Comparison of ENCODE assay signal across 8 cellular contexts in genomic region chr10:101287922-101288638, GRCh38. TPM values are rescaled to one million over a fixed set of nuclear protein-coding genes. Genes with fewer than 3 reads are reported as not detected.
DNase-seq lines count a peak whose midpoint lies in the region; ATAC-seq and TF ChIP-seq lines count a peak whose summit lies in the region.

No MANE protein-coding gene starts in this region.

- H3K27me3 ChIP-seq in Caco-2 (replicated peaks; ENCODE audit: control insufficient read depth, insufficient read depth, low read length): peaks cover 2% of the 10 kb centered on the region; the same call in 1 of the 2 replicates
- H3K27me3 ChIP-seq in kidney epithelial cell (ENCODE audit: control insufficient read depth, insufficient read depth, low read length): peaks cover 80% of the 10 kb centered on the region

- in situ Hi-C loops in KBM-7 (cut with MboI; ENCODE audit: low pct_unique_long_range_greater_than_20kb, low sequenced_read_pairs): loop anchor here (25.0 kb wide), 1 partner anchor 274 kb away; no protein-coding TSS in a partner anchor

- no peaks in the 10 kb centered on the region for H3K36me3 ChIP-seq in Caco-2 (ENCODE audit: control insufficient read depth, insufficient read depth, low read length)
- H3K36me3 ChIP-seq in kidney epithelial cell (ENCODE audit: control insufficient read depth, insufficient read depth, low read length): no peaks in the 10 kb centered on the region

- H3K4me1 Mint-ChIP-seq in Caco-2 (ENCODE audit: low read depth, unreplicated experiment) (no peaks in the 10 kb centered on the region), WTC11 (peaks cover 64% of the 10 kb centered on the region)

- BruUV-seq in Caco-2 (replicated peaks; lab: Mats Ljungman, UMichigan): no TSS peak

- POLR2A ChIA-PET in Caco-2 (lab: Charles Lee): no interaction called here
- POLR2A ChIA-PET in WTC11 (lab: Charles Lee): no interaction called here

- no peak overlapping the region for H3K4me3 ChIP-seq in Caco-2 (ENCODE audit: low read depth, low read length)
- H3K4me3 ChIP-seq in kidney epithelial cell (ENCODE audit: low read depth, low read length): no peak overlapping the region

- no peaks in the 10 kb centered on the region for H3K9me3 ChIP-seq in Caco-2

- no peaks in the 10 kb centered on the region for H3K36me3 Mint-ChIP-seq in Caco-2 (ENCODE audit: insufficient read depth, unreplicated experiment)
- H3K36me3 Mint-ChIP-seq in WTC11: no peaks in the 10 kb centered on the region

- peaks cover 4% of the 10 kb centered on the region; the same call in 1 of the 2 replicates for H3K4me1 ChIP-seq in Caco-2

- intact Hi-C loops in Caco-2 (cut with micrococcal nuclease; ENCODE audit: unreplicated experiment): loop anchor here (1.0 kb wide), 1 partner anchor 282 kb away; no protein-coding TSS in a partner anchor

- ATAC-seq in WTC11 (peak; percentile 49), left lobe of liver (no peak)

- H3K4me3 Mint-ChIP-seq in Caco-2 (ENCODE audit: unreplicated experiment) (no peak overlapping the region), WTC11 (no peak overlapping the region)

- TF ChIP-seq CTCF in Caco-2 (IDR thresholded peaks at IDR 0.05; ENCODE audit: insufficient read depth in 1 of 2, low read depth in 1 of 2, low read length in 1 of 2, severe bottlenecking in 1 of 2, unreplicated experiment in 1 of 2) (peak in 1 of 2 experiments; percentile 46), WTC11 (IDR thresholded peaks at IDR 0.05) (no peak), kidney epithelial cell (IDR thresholded peaks at IDR 0.05; ENCODE audit: insufficient read depth, low read length, poor library complexity, severe bottlenecking) (peak; percentile 34)

- CTCF ChIA-PET in Caco-2 (lab: Charles Lee): interaction anchor here (0.6 to 3.4 kb wide), 9 partner anchors 10 to 338 kb away, joined by 3 to 24 read pairs (median 4); no protein-coding TSS in a partner anchor
- CTCF ChIA-PET in WTC11 (lab: Charles Lee): interaction anchor here (0.6 to 12.3 kb wide), 59 partner anchors 8 to 485 kb away, joined by 3 to 203 read pairs (median 4); partner anchors contain the start of genes BTRC and LBX1

- H3K27me3 Mint-ChIP-seq in Caco-2 (ENCODE audit: insufficient read depth, unreplicated experiment) (peaks cover 9% of the 10 kb centered on the region), WTC11 (ENCODE audit: low read depth) (peaks cover 96% of the 10 kb centered on the region)

- DNase-seq in Caco-2: peak; percentile 51 to 56
- DNase-seq in KBM-7: peak; percentile 8
- peak; percentile 78 for DNase-seq in WTC11 (ENCODE audit: low spot score)
- no peak for DNase-seq in kidney epithelial cell (ENCODE audit: low read depth)
- DNase-seq in KG1 (lab: John Stamatoyannopoulos, UW): no peak
- DNase-seq in NOMO-1 treated with dmso at 0.1 percent for 144 hours (lab: John Stamatoyannopoulos, UW; ENCODE audit: unreplicated experiment): no peak
- DNase-seq in cerebellar nuclear complex (lab: John Stamatoyannopoulos, UW): no peak
- no peak for DNase-seq in left lobe of liver (ENCODE audit: low spot score)

- H3K27ac Mint-ChIP-seq in Caco-2 (ENCODE audit: unreplicated experiment) (no peak overlapping the region), WTC11 (no peak overlapping the region)

- H3K9me3 Mint-ChIP-seq in Caco-2 (ENCODE audit: unreplicated experiment) (no peaks in the 10 kb centered on the region), WTC11 (no peaks in the 10 kb centered on the region)

TF ChIP-seq in WTC11, 78 proteins besides CTCF, POLR2A, EP300 and RAD21:
- TF ChIP-seq IRF2 (CRISPR knock-in tag; IDR thresholded peaks at IDR 0.05; ENCODE audit: borderline replicate concordance, low read depth) (no peak), ELF4 (CRISPR knock-in tag; IDR thresholded peaks at IDR 0.05; ENCODE audit: low read depth) (no peak), ZNF263 (CRISPR knock-in tag; IDR thresholded peaks at IDR 0.05; ENCODE audit: low read depth) (no peak), ZNF138 (CRISPR knock-in tag; conservative IDR thresholded peaks at IDR 0.05) (no peak), NR3C1 (CRISPR knock-in tag; conservative IDR thresholded peaks at IDR 0.05; ENCODE audit: low read depth) (no peak), ZBTB21 (CRISPR knock-in tag; IDR thresholded peaks at IDR 0.05; ENCODE audit: borderline replicate concordance) (no peak), MLX (CRISPR knock-in tag; IDR thresholded peaks at IDR 0.05) (no peak), GTF2I (CRISPR knock-in tag; conservative IDR thresholded peaks at IDR 0.05) (no peak), ATF1 (CRISPR knock-in tag; IDR thresholded peaks at IDR 0.05) (no peak), TEAD4 (CRISPR knock-in tag; IDR thresholded peaks at IDR 0.05) (no peak), NR1H2 (CRISPR knock-in tag; IDR thresholded peaks at IDR 0.05) (no peak), RELA (CRISPR knock-in tag; IDR thresholded peaks at IDR 0.05; ENCODE audit: borderline replicate concordance) (no peak), ZSCAN18 (CRISPR knock-in tag; IDR thresholded peaks at IDR 0.05) (no peak), SMAD3 (CRISPR knock-in tag; IDR thresholded peaks at IDR 0.05; ENCODE audit: borderline replicate concordance) (no peak)

RNA-seq across cellular contexts. Expression of gene LBX1, which starts 58.8 kb away (rescaled TPM):
- total RNA-seq in Caco-2 (2022) (not detected in 2 replicates), WTC11 (2021) (not detected in 3 replicates), kidney epithelial cell (not detected in 2 replicates), left lobe of liver (not detected)

Comparison
In these comparisons a context has a peak if more than half of its experiments do, and no peak if none do; other contexts are left out.
1. DNase-seq: peak in Caco-2 (2 of 2), KBM-7 (single experiment) and WTC11 (single experiment); none in kidney epithelial cell (single experiment), KG1 (single experiment), NOMO-1 treated with dmso at 0.1 percent for 144 hours (single experiment), cerebellar nuclear complex (0 of 2) and left lobe of liver (single experiment).